Comparison of ENCODE assay signal across 22 cellular contexts in the genomic region with DNA sequence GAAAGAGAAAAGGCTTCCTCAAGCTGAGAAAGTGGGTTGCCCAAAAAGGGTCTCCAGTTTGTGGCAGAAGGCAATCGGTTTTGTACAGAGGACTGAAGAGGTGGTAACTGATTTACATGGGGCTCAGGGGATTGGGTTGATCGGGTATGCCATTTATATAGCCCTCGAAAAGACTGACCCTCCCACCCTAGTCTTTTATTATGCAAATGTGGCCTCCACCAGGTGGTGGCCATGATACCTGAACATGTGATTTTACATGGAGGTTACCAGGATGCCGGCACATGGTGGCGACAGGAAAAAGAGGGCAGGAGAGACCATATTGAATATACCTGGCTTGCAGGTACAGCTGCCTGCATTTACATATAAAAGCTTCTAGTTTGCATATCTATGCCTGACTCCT. TPM values are rescaled to one million over a fixed set of nuclear protein-coding genes. Genes with fewer than 3 reads are reported as not detected.
DNase-seq lines count a peak whose midpoint lies in the region; ATAC-seq, FAIRE-seq and TF ChIP-seq lines count a peak whose summit lies in the region.
"Had no signal": no experiment of that assay in that cellular context is flagged by ENCODE, and none has a peak within 500 bp of the region (broad histone marks: within the 10 kb centered on the region; RNA-seq: fewer than 3 reads in every experiment).

No MANE protein-coding gene starts in this region.

- H2BK12ac ChIP-seq in H1 (ENCODE audit: low read depth, low read length): no peak overlapping the region

- H3K9me3 Mint-ChIP-seq in GM23338: no peaks in the 10 kb centered on the region
- H3K9me3 Mint-ChIP-seq: CD8-positive, alpha-beta memory T cell had no signal

- peak overlapping the region; percentile 45 for H3K4me2 ChIP-seq in GM23338
- H3K4me2 ChIP-seq in Karpas-422 (ENCODE audit: low read depth, low read length, poor library complexity, severe bottlenecking): peak overlapping the region; percentile 49
- H3K4me2 ChIP-seq in H1 (ENCODE audit: insufficient read depth in 1 of 2, low read depth in 2 of 2, low read length in 2 of 2): peak overlapping the region; percentile 52 to 55
- H3K4me2 ChIP-seq: A549; BLaER1 treated with 17β-estradiol and CSF1 and Interleukin-3, amounts not matched to agents 10 nM and 100 nM had no signal

- peak overlapping the region; percentile 28 for H3K4ac ChIP-seq in H1 (replicated peaks; ENCODE audit: insufficient read length, low read depth, low read length)

- H3F3A ChIP-seq in GM23338 (replicated peaks; ENCODE audit: low read depth): no peaks in the 10 kb centered on the region

- H2BK5ac ChIP-seq in H1 (ENCODE audit: low read depth, low read length): peak overlapping the region; percentile 76; the same call in 1 of the 2 replicates

- ATAC-seq in GM23338 (peak; percentile 93), HG02884 (IDR thresholded peaks at IDR 0.05; ENCODE audit: unreplicated experiment) (no peak)
- ATAC-seq: A549, GM12878 had no signal

- CTCF ChIA-PET in H1 (lab: Charles Lee; ENCODE audit: partially characterized antibody): interaction anchor here (0.7 to 6.9 kb wide), 4 partner anchors 9 to 228 kb away, joined by 3 to 46 read pairs (median 4); no protein-coding TSS in a partner anchor

- H3K27ac Mint-ChIP-seq in GM23338: peak overlapping the region; percentile 97

- H3K9ac ChIP-seq in Karpas-422 (ENCODE audit: low read length) (no peak overlapping the region), H1 (replicated peaks in 1 of 4; ENCODE audit: extremely low read depth in 1 of 4, low read depth in 3 of 4, low read length in 3 of 4) (0 out of 7 replicates have a peak overlapping the region, but pooled peaks of 2 of the 4 experiments have one; percentile 13)
- H3K9ac ChIP-seq: BLaER1 treated with 17β-estradiol and CSF1 and Interleukin-3, amounts not matched to agents 10 nM and 100 nM had no signal

- TF ChIP-seq CTCF in GM23338 (conservative IDR thresholded peaks at IDR 0.05; ENCODE audit: low read depth in 2 of 2) (no peak), H1 (IDR thresholded peaks at IDR 0.05; ENCODE audit: control extremely low read depth in 1 of 3, insufficient read depth in 1 of 3, low read depth in 1 of 3, low read length in 3 of 3) (no peak)

- H3K27me3 Mint-ChIP-seq in GM23338 (ENCODE audit: insufficient read depth, low read depth, poor library complexity): no peaks in the 10 kb centered on the region
- H3K27me3 Mint-ChIP-seq: CD8-positive, alpha-beta memory T cell had no signal

- POLR2A ChIA-PET in H1 (lab: Charles Lee; ENCODE audit: partially characterized antibody): interaction anchor here (0.8 to 1.6 kb wide), 5 partner anchors 9 to 815 kb away, joined by 3 to 8 read pairs (median 4); no protein-coding TSS in a partner anchor

- peak overlapping the region; percentile 12 for H4K91ac ChIP-seq in H1 (replicated peaks; ENCODE audit: insufficient read length, low read length)

- H4K8ac ChIP-seq in H1 (ENCODE audit: extremely low read depth, insufficient read depth, low read length): no peak overlapping the region

- H3K27ac ChIP-seq in GM23338 (ENCODE audit: low read depth): peak overlapping the region; percentile 89
- H3K27ac ChIP-seq in Karpas-422 (ENCODE audit: low read length): peak overlapping the region; percentile 69
- peak overlapping the region; percentile 86 for H3K27ac ChIP-seq in H1 (ENCODE audit: low read depth, low read length)
- H3K27ac ChIP-seq: A549; BLaER1 treated with 17β-estradiol and CSF1 and Interleukin-3, amounts not matched to agents 10 nM and 100 nM; SJSA1 had no signal

- TF ChIP-seq EP300 in H1 (IDR thresholded peaks at IDR 0.05; ENCODE audit: borderline replicate concordance in 1 of 2, low read depth in 2 of 2, low read length in 2 of 2): no peak

- H2AFZ ChIP-seq in GM23338 (no peak overlapping the region), Karpas-422 (ENCODE audit: low read length) (no peak overlapping the region), H1 (ENCODE audit: low read length) (0 out of 2 replicates have a peak overlapping the region, but pooled peaks have one; percentile 18)

- peak overlapping the region; percentile 47 for H2BK120ac ChIP-seq in H1 (replicated peaks; ENCODE audit: low read depth, low read length)

- H3K14ac ChIP-seq in H1 (ENCODE audit: insufficient read length): no peak overlapping the region

- H3K23ac ChIP-seq in H1 (ENCODE audit: insufficient read length): no peak overlapping the region

- peaks cover 35% of the 10 kb centered on the region for H3K4me1 Mint-ChIP-seq in GM23338

- TF ChIP-seq RAD21 in H1 (IDR thresholded peaks at IDR 0.05 in 1 of 2, conservative IDR thresholded peaks at IDR 0.05 in 1 of 2; ENCODE audit: low read depth in 2 of 2, low read length in 2 of 2): no peak

- H2BK20ac ChIP-seq in H1 (ENCODE audit: low read length): peak overlapping the region; percentile 63; the same call in 1 of the 2 replicates

- H3K4me3 ChIP-seq in GM23338 (peak overlapping the region; percentile 8; the same call in 1 of the 2 replicates), Karpas-422 (ENCODE audit: low read length) (no peak overlapping the region), H1 (ENCODE audit: extremely low read depth in 1 of 4, insufficient read depth in 2 of 4, low read depth in 3 of 4, low read length in 4 of 4) (peak overlapping the region in 1 of 4 experiments; percentile 47; a peak in 3 of 8 replicates)
- H3K4me3 ChIP-seq: A549; BLaER1 treated with 17β-estradiol and CSF1 and Interleukin-3, amounts not matched to agents 10 nM and 100 nM; GM12878; SJSA1 had no signal

- no peak overlapping the region for H2BK15ac ChIP-seq in H1 (ENCODE audit: low read length)

- no peaks in the 10 kb centered on the region for H3K36me3 ChIP-seq in GM23338 (ENCODE audit: insufficient read depth)
- peaks cover 38% of the 10 kb centered on the region; the same call in 1 of the 2 replicates for H3K36me3 ChIP-seq in Karpas-422 (ENCODE audit: insufficient read depth, low read length)
- H3K36me3 ChIP-seq in H1 (ENCODE audit: control insufficient read depth in 2 of 4, insufficient read depth in 4 of 4, low read length in 3 of 4): peaks cover 0 to 6% (median under 1%) of the 10 kb centered on the region in 4 experiments; a peak in 2 of 8 replicates
- H3K36me3 ChIP-seq: SJSA1 had no signal

- H4K20me1 ChIP-seq in GM23338 (replicated peaks; ENCODE audit: insufficient read depth) (no peaks in the 10 kb centered on the region), Karpas-422 (ENCODE audit: insufficient read depth, low read depth, low read length) (no peaks in the 10 kb centered on the region), H1 (replicated peaks in 1 of 2; ENCODE audit: control insufficient read depth in 1 of 2, insufficient read depth in 2 of 2, low read length in 2 of 2) (no peaks in the 10 kb centered on the region)

- H3K79me1 ChIP-seq in H1 (ENCODE audit: low read depth, low read length): no peaks in the 10 kb centered on the region; the same call in 1 of the 2 replicates

- no peak overlapping the region; the same call in 1 of the 2 replicates for H3K18ac ChIP-seq in H1 (ENCODE audit: extremely low read depth, low read length)

- peak overlapping the region; percentile 76 for H4K5ac ChIP-seq in H1 (ENCODE audit: insufficient read length, low read depth, low read length)

- H3K79me2 ChIP-seq in GM23338 (replicated peaks; ENCODE audit: insufficient read depth): peaks cover 6% of the 10 kb centered on the region
- peaks cover 42% of the 10 kb centered on the region for H3K79me2 ChIP-seq in Karpas-422 (ENCODE audit: low read length)
- H3K79me2 ChIP-seq in H1 (ENCODE audit: control insufficient read depth in 1 of 2, insufficient read depth in 2 of 2, low read length in 2 of 2): peaks cover 0 to 5% of the 10 kb centered on the region in 2 experiments; a peak in 1 of 4 replicates

- H3K9me3 ChIP-seq in Karpas-422 (ENCODE audit: low read length) (no peaks in the 10 kb centered on the region), H1 (ENCODE audit: insufficient read depth in 2 of 2, low read depth in 1 of 2, low read length in 1 of 2) (no peaks in the 10 kb centered on the region; a peak in 1 of 4 replicates)
- H3K9me3 ChIP-seq: A549, SJSA1 had no signal

- no peaks in the 10 kb centered on the region for H3K23me2 ChIP-seq in H1 (ENCODE audit: low read depth, low read length)

- no peak overlapping the region for H3K56ac ChIP-seq in H1 (replicated peaks; ENCODE audit: insufficient read length, low read depth, low read length)

- DNase-seq in GM23338 (ENCODE audit: low spot score) (peak; percentile 96), Karpas-422 (no peak), H1 (ENCODE audit: low read depth in 1 of 2, low spot score in 2 of 2) (peak; percentile 76 to 86), iPS-NIHi7 (ENCODE audit: extremely low spot score) (peak; percentile 72), H4 (ENCODE audit: low spot score) (no peak)
- no peak for DNase-seq in stimulated activated naive CD4-positive, alpha-beta T cell (lab: John Stamatoyannopoulos, UW)
- no peak for DNase-seq in stimulated activated CD4-positive, alpha-beta T cell treated with anti-CD3 and anti-CD28 coated beads, Interleukin-1b, Interleukin-23, amount 100 ng/mL, for 48 hours
- DNase-seq: CD8-positive, alpha-beta memory T cell; DMS79; GOT3; MV-4-11; NCI-H2029; NCI-H2171 treated with DMSO at 0.1 percent for 48 hours; NCI-H524; NK-92 treated with Interleukin-12 subunit alpha and Interleukin-12 subunit beta, amount 100 ng/mL, for 24 hours; RPMI8226 had no signal

- 3% methylated on average over 5 of the region's 5 CpGs; no CpG with 5 or more reads in 1 of the 2 experiments for WGBS in H1 (ENCODE audit: extremely low coverage in 1 of 2, insufficient coverage in 1 of 2, insufficient read length in 1 of 2, insufficient replicate concordance in 2 of 2, low coverage in 1 of 2, low lambda C conversion rate in 2 of 2, missing lambda C conversion rate in 1 of 2), 2 experiments

- no peaks in the 10 kb centered on the region for H3K27me3 ChIP-seq in GM23338 (ENCODE audit: insufficient read depth)
- no peaks in the 10 kb centered on the region for H3K27me3 ChIP-seq in Karpas-422 (ENCODE audit: low read length)
- no peaks in the 10 kb centered on the region for H3K27me3 ChIP-seq in H1 (replicated peaks in 1 of 4; ENCODE audit: control insufficient read depth in 3 of 4, extremely low read depth in 1 of 4, insufficient read depth in 3 of 4, low read length in 3 of 4)
- H3K27me3 ChIP-seq: BLaER1 treated with 17β-estradiol and CSF1 and Interleukin-3, amounts not matched to agents 10 nM and 100 nM; SJSA1 had no signal

- TF ChIP-seq POLR2A in H1 (IDR thresholded peaks at IDR 0.05; ENCODE audit: control extremely low read depth in 1 of 2, low read depth in 2 of 2, low read length in 2 of 2): peak; percentile 62 to 77

- H3K36me3 Mint-ChIP-seq in GM23338 (ENCODE audit: low read depth): peaks cover 35% of the 10 kb centered on the region

- peaks cover 9% of the 10 kb centered on the region for H3K4me1 ChIP-seq in GM23338 (ENCODE audit: insufficient read depth)
- peaks cover 38% of the 10 kb centered on the region for H3K4me1 ChIP-seq in Karpas-422 (ENCODE audit: low read length)
- peaks cover 2 to 11% (median 6%) of the 10 kb centered on the region in 4 experiments; a peak in 6 of 7 replicates for H3K4me1 ChIP-seq in H1 (replicated peaks in 1 of 4; ENCODE audit: control insufficient read depth in 3 of 4, insufficient read depth in 4 of 4, low read length in 3 of 4)
- H3K4me1 ChIP-seq: BLaER1 treated with 17β-estradiol and CSF1 and Interleukin-3, amounts not matched to agents 10 nM and 100 nM; SJSA1 had no signal

- no peak overlapping the region; the same call in 1 of the 2 replicates for H2AK5ac ChIP-seq in H1 (ENCODE audit: low read depth, low read length)

- H3K9me2 ChIP-seq in GM23338 (ENCODE audit: insufficient read depth) (no peaks in the 10 kb centered on the region), Karpas-422 (replicated peaks; ENCODE audit: insufficient read depth, low read length) (no peaks in the 10 kb centered on the region)

- peak; percentile 100 for FAIRE-seq in H1 (lab: Jason Lieb, UNC)
- FAIRE-seq: D721Med, GM12878 had no signal

- peak overlapping the region; percentile 46 for H3K4me3 Mint-ChIP-seq in GM23338
- H3K4me3 Mint-ChIP-seq: CD8-positive, alpha-beta memory T cell had no signal

RNA-seq across cellular contexts. Expression of a gene that starts 36.7 kb away (rescaled TPM):
- 24.5 and 26.1 TPM in 2 replicates for total RNA-seq in GM23338 (2014; rRNA removed; shearing (Covaris generic))
- 17.4 and 20.4 TPM in 2 replicates for polyA plus RNA-seq in GM23338 (2016; fragmentation: Nextera tagmentation; extraction: Ambion mirVana)
- total RNA-seq in Karpas-422 (2014; rRNA removed; shearing (Covaris generic); ENCODE audit: low replicate concordance): 43.9 and 72.6 TPM in 2 replicates
- 26.9 and 28.6 TPM in 2 replicates for total RNA-seq in H1 (2021; fragmentation: NEBNext Ultra II Directional; extraction: Animal tissue kit (Norgen Biotek cat#: 25700))
- polyA plus RNA-seq in H1 (2011; rRNA removed): 6.1 and 8.8 TPM in 2 replicates
- polyA plus RNA-seq in H1 (2011; cell fraction: cytosol; rRNA removed): 9.7 TPM
- polyA plus RNA-seq in H1 (2011; cell fraction: nucleus; rRNA removed): 8.3 TPM
- polyA plus RNA-seq in H1 (2012, experiment 1 of 2): 10.1 to 15.2 TPM (median 12.6 TPM) in 4 replicates
- polyA plus RNA-seq in H1 (2012, experiment 2 of 2): 1.4 TPM
- 10.3 TPM for polyA plus RNA-seq in H1 (2013, experiment 1 of 2)
- polyA plus RNA-seq in H1 (2013, experiment 2 of 2): 10.6 TPM
- polyA minus RNA-seq in H1 (2011; rRNA and poly(A)+ RNA removed): 27.3 and 28.2 TPM in 2 replicates
- 12.6 TPM for polyA minus RNA-seq in H1 (2011; cell fraction: cytosol; rRNA and poly(A)+ RNA removed)
- polyA minus RNA-seq in H1 (2011; cell fraction: nucleus; rRNA and poly(A)+ RNA removed): 25.9 TPM
- total RNA-seq in H4 (2014; rRNA removed; shearing (Covaris generic)): 11.1 and 25.7 TPM in 2 replicates

Comparison
In these comparisons a context has a peak if more than half of its experiments do, and no peak if none do; other contexts are left out.
1. DNase-seq: peak in GM23338 (single experiment), H1 (2 of 2) and iPS-NIHi7 (single experiment); none in Karpas-422 (single experiment), stimulated activated naive CD4-positive, alpha-beta T cell (0 of 6), H4 (single experiment) and stimulated activated CD4-positive, alpha-beta T cell treated with anti-CD3 and anti-CD28 coated beads, Interleukin-1b, Interleukin-23, amount 100 ng/mL, for 48 hours (single experiment).
2. Peak in every context shown above with its lines, with median percentiles within 50 percentile points of each other: H3K27ac ChIP-seq and H3K4me2 ChIP-seq.